ENCODE assay signal across 1 cellular context in the genomic region with DNA sequence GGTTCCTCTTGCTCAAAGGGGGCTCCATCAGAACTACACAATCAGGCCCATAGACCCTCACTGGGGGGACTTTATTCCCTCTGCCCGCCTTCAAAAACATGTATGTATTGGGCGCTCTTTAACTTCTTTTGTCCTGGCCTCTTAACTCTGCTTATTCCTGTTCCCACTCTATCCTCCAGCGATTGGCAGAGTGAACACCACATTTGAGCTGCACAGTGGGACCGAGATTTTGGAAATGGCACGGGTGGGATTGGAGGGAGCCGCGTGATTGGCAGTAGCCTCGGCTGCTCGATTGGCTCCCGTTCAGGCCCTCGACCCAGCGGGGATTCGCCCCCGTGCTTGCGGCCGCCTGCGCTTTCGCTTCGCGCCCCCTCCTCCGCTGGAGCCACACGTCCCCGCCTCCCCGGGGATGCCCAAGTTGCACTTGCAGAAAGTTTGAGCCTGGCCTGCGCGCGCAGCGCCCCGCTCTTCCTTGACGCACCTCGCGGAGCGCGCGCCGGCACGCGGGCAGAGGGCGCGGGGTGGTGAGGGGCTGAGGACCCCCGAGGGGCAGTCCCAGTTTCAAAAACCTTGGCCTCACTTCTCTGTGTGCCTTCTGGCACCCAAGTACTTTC.
TF ChIP-seq lines count a peak whose summit lies in the region.

A gene (minus strand): TSS at position 192 of the 614 bp plus-strand sequence. CDS start 164 bp downstream, at position 28.

TF ChIP-seq in HEK293, 187 proteins besides CTCF, POLR2A, EP300 and RAD21 (continued from another document and continues in another):
- TF ChIP-seq PRDM1 (tag by site-specific recombination; IDR thresholded peaks at IDR 0.05) (0 out of 2 replicates have a peak, but pooled peaks have one; percentile 46), ZNF791 (tag by site-specific recombination; IDR thresholded peaks at IDR 0.05) (no peak), IKZF3 (tag by site-specific recombination; IDR thresholded peaks at IDR 0.05) (0 out of 2 replicates have a peak, but pooled peaks have one; percentile 55), ZNF114 (tag by site-specific recombination; IDR thresholded peaks at IDR 0.05) (no peak), ZNF335 (tag by site-specific recombination; conservative IDR thresholded peaks at IDR 0.05) (peak; percentile 64), ZNF19 (tag by site-specific recombination; IDR thresholded peaks at IDR 0.05; ENCODE audit: low read depth) (no peak), MEIS1 (CRISPR knock-in tag; IDR thresholded peaks at IDR 0.05; ENCODE audit: borderline replicate concordance) (no peak), ZNF792 (tag by site-specific recombination; IDR thresholded peaks at IDR 0.05) (no peak), KLF9 (tag by site-specific recombination; IDR thresholded peaks at IDR 0.05; ENCODE audit: low read depth) (no peak), ZNF274 (IDR thresholded peaks at IDR 0.05; ENCODE audit: low read length) (no peak), ZNF274 (tag by site-specific recombination; IDR thresholded peaks at IDR 0.05; ENCODE audit: borderline replicate concordance) (no peak), REPIN1 (tag by site-specific recombination; IDR thresholded peaks at IDR 0.05; ENCODE audit: low read depth) (no peak), ZNF660 (tag by site-specific recombination; IDR thresholded peaks at IDR 0.05) (0 out of 2 replicates have a peak, but pooled peaks have one; percentile 6), ZNF133 (tag by site-specific recombination; IDR thresholded peaks at IDR 0.05) (no peak), ZNF175 (tag by site-specific recombination; IDR thresholded peaks at IDR 0.05) (no peak), ZNF623 (tag by site-specific recombination; IDR thresholded peaks at IDR 0.05) (no peak), ZIC2 (tag by site-specific recombination; IDR thresholded peaks at IDR 0.05) (peak; percentile 30; the same call in 1 of the 2 replicates), ZFHX2 (tag by site-specific recombination; conservative IDR thresholded peaks at IDR 0.05) (peak; percentile 69), ZNF548 (tag by site-specific recombination; IDR thresholded peaks at IDR 0.05) (no peak), HOXA7 (CRISPR knock-in tag; IDR thresholded peaks at IDR 0.05; ENCODE audit: borderline replicate concordance) (no peak), SP7 (tag by site-specific recombination; IDR thresholded peaks at IDR 0.05) (peak; percentile 23; the same call in 1 of the 2 replicates), ZNF292 (tag by site-specific recombination; IDR thresholded peaks at IDR 0.05; ENCODE audit: borderline replicate concordance, low read depth) (no peak), ZFP69B (tag by site-specific recombination; IDR thresholded peaks at IDR 0.05) (no peak), ZNF529 (tag by site-specific recombination; IDR thresholded peaks at IDR 0.05; ENCODE audit: insufficient replicate concordance) (no peak), ZNF16 (tag by site-specific recombination; IDR thresholded peaks at IDR 0.05; ENCODE audit: low read depth) (no peak), ZNF585B (tag by site-specific recombination; IDR thresholded peaks at IDR 0.05) (no peak), ZNF341 (tag by site-specific recombination; IDR thresholded peaks at IDR 0.05; ENCODE audit: low read depth) (no peak), ZNF501 (tag by site-specific recombination; IDR thresholded peaks at IDR 0.05) (no peak), ZNF366 (tag by site-specific recombination; conservative IDR thresholded peaks at IDR 0.05) (no peak; the same call in 1 of the 2 replicates), SCRT2 (tag by site-specific recombination; IDR thresholded peaks at IDR 0.05) (no peak), SP2 (tag by site-specific recombination; IDR thresholded peaks at IDR 0.05) (peak; percentile 62), ZBTB21 (tag by site-specific recombination; IDR thresholded peaks at IDR 0.05) (no peak), HOXD13 (CRISPR knock-in tag; IDR thresholded peaks at IDR 0.05; ENCODE audit: borderline replicate concordance) (no peak)
- TF ChIP-seq, protein P1, sequence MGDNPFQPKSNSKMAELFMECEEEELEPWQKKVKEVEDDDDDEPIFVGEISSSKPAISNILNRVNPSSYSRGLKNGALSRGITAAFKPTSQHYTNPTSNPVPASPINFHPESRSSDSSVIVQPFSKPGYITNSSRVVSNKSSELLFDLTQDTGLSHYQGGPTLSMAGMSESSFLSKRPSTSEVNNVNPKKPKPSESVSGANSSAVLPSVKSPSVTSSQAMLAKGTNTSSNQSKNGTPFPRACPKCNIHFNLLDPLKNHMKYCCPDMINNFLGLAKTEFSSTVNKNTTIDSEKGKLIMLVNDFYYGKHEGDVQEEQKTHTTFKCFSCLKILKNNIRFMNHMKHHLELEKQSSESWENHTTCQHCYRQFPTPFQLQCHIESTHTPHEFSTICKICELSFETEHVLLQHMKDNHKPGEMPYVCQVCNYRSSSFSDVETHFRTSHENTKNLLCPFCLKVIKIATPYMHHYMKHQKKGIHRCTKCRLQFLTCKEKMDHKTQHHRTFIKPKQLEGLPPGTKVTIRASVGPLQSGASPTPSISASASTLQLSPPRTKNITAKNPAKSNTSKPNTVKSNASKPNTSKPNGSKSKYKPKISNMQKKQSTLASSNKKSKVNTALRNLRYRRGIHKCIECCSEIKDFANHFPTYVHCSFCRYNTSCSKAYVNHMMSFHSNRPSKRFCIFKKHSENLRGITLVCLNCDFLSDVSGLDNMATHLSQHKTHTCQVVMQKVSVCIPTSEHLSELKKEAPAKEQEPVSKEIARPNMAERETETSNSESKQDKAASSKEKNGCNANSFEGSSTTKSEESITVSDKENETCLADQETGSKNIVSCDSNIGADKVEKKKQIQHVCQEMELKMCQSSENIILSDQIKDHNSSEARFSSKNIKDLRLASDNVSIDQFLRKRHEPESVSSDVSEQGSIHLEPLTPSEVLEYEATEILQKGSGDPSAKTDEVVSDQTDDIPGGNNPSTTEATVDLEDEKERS (tag by site-specific recombination; IDR thresholded peaks at IDR 0.05), result no peak
- TF ChIP-seq, protein P2, sequence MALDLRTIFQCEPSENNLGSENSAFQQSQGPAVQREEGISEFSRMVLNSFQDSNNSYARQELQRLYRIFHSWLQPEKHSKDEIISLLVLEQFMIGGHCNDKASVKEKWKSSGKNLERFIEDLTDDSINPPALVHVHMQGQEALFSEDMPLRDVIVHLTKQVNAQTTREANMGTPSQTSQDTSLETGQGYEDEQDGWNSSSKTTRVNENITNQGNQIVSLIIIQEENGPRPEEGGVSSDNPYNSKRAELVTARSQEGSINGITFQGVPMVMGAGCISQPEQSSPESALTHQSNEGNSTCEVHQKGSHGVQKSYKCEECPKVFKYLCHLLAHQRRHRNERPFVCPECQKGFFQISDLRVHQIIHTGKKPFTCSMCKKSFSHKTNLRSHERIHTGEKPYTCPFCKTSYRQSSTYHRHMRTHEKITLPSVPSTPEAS (tag by site-specific recombination; IDR thresholded peaks at IDR 0.05), result no peak
- TF ChIP-seq, protein P3, sequence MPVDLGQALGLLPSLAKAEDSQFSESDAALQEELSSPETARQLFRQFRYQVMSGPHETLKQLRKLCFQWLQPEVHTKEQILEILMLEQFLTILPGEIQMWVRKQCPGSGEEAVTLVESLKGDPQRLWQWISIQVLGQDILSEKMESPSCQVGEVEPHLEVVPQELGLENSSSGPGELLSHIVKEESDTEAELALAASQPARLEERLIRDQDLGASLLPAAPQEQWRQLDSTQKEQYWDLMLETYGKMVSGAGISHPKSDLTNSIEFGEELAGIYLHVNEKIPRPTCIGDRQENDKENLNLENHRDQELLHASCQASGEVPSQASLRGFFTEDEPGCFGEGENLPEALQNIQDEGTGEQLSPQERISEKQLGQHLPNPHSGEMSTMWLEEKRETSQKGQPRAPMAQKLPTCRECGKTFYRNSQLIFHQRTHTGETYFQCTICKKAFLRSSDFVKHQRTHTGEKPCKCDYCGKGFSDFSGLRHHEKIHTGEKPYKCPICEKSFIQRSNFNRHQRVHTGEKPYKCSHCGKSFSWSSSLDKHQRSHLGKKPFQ (tag by site-specific recombination; IDR thresholded peaks at IDR 0.05), result peak; percentile 77
- TF ChIP-seq, protein P4, sequence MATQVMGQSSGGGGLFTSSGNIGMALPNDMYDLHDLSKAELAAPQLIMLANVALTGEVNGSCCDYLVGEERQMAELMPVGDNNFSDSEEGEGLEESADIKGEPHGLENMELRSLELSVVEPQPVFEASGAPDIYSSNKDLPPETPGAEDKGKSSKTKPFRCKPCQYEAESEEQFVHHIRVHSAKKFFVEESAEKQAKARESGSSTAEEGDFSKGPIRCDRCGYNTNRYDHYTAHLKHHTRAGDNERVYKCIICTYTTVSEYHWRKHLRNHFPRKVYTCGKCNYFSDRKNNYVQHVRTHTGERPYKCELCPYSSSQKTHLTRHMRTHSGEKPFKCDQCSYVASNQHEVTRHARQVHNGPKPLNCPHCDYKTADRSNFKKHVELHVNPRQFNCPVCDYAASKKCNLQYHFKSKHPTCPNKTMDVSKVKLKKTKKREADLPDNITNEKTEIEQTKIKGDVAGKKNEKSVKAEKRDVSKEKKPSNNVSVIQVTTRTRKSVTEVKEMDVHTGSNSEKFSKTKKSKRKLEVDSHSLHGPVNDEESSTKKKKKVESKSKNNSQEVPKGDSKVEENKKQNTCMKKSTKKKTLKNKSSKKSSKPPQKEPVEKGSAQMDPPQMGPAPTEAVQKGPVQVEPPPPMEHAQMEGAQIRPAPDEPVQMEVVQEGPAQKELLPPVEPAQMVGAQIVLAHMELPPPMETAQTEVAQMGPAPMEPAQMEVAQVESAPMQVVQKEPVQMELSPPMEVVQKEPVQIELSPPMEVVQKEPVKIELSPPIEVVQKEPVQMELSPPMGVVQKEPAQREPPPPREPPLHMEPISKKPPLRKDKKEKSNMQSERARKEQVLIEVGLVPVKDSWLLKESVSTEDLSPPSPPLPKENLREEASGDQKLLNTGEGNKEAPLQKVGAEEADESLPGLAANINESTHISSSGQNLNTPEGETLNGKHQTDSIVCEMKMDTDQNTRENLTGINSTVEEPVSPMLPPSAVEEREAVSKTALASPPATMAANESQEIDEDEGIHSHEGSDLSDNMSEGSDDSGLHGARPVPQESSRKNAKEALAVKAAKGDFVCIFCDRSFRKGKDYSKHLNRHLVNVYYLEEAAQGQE (tag by site-specific recombination; IDR thresholded peaks at IDR 0.05), result no peak
- TF ChIP-seq, protein P5, sequence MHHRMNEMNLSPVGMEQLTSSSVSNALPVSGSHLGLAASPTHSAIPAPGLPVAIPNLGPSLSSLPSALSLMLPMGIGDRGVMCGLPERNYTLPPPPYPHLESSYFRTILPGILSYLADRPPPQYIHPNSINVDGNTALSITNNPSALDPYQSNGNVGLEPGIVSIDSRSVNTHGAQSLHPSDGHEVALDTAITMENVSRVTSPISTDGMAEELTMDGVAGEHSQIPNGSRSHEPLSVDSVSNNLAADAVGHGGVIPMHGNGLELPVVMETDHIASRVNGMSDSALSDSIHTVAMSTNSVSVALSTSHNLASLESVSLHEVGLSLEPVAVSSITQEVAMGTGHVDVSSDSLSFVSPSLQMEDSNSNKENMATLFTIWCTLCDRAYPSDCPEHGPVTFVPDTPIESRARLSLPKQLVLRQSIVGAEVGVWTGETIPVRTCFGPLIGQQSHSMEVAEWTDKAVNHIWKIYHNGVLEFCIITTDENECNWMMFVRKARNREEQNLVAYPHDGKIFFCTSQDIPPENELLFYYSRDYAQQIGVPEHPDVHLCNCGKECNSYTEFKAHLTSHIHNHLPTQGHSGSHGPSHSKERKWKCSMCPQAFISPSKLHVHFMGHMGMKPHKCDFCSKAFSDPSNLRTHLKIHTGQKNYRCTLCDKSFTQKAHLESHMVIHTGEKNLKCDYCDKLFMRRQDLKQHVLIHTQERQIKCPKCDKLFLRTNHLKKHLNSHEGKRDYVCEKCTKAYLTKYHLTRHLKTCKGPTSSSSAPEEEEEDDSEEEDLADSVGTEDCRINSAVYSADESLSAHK (tag by site-specific recombination; IDR thresholded peaks at IDR 0.05), result no peak
- TF ChIP-seq, protein P6, sequence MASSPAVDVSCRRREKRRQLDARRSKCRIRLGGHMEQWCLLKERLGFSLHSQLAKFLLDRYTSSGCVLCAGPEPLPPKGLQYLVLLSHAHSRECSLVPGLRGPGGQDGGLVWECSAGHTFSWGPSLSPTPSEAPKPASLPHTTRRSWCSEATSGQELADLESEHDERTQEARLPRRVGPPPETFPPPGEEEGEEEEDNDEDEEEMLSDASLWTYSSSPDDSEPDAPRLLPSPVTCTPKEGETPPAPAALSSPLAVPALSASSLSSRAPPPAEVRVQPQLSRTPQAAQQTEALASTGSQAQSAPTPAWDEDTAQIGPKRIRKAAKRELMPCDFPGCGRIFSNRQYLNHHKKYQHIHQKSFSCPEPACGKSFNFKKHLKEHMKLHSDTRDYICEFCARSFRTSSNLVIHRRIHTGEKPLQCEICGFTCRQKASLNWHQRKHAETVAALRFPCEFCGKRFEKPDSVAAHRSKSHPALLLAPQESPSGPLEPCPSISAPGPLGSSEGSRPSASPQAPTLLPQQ (tag by site-specific recombination; IDR thresholded peaks at IDR 0.05), result no peak
- TF ChIP-seq, protein P7, sequence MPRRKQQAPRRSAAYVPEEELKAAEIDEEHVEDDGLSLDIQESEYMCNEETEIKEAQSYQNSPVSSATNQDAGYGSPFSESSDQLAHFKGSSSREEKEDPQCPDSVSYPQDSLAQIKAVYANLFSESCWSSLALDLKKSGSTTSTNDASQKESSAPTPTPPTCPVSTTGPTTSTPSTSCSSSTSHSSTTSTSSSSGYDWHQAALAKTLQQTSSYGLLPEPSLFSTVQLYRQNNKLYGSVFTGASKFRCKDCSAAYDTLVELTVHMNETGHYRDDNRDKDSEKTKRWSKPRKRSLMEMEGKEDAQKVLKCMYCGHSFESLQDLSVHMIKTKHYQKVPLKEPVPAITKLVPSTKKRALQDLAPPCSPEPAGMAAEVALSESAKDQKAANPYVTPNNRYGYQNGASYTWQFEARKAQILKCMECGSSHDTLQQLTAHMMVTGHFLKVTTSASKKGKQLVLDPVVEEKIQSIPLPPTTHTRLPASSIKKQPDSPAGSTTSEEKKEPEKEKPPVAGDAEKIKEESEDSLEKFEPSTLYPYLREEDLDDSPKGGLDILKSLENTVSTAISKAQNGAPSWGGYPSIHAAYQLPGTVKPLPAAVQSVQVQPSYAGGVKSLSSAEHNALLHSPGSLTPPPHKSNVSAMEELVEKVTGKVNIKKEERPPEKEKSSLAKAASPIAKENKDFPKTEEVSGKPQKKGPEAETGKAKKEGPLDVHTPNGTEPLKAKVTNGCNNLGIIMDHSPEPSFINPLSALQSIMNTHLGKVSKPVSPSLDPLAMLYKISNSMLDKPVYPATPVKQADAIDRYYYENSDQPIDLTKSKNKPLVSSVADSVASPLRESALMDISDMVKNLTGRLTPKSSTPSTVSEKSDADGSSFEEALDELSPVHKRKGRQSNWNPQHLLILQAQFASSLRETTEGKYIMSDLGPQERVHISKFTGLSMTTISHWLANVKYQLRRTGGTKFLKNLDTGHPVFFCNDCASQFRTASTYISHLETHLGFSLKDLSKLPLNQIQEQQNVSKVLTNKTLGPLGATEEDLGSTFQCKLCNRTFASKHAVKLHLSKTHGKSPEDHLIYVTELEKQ (tag by site-specific recombination; IDR thresholded peaks at IDR 0.05; ENCODE audit: borderline replicate concordance), result no peak
